In genomic region chr15:72269739-72270138, GRCh38 we compare ENCODE assay signal across 18 cellular contexts. TPM values are rescaled to one million over a fixed set of nuclear protein-coding genes. Genes with fewer than 3 reads are reported as not detected.
DNase-seq lines count a peak whose midpoint lies in the region; ATAC-seq and TF ChIP-seq lines count a peak whose summit lies in the region.
"Had no signal": no experiment of that assay in that cellular context is flagged by ENCODE, and none has a peak within 500 bp of the region (broad histone marks: within the 10 kb centered on the region; RNA-seq: fewer than 3 reads in every experiment).

No MANE protein-coding gene starts in this region.

- H3K36me3 ChIP-seq in DND-41 (ENCODE audit: insufficient read depth, low read length): peaks cover 53% of the 10 kb centered on the region

- CTCF ChIA-PET in CD4-positive, alpha-beta T cell (lab: Charles Lee): interaction anchor here (0.7 kb wide), 1 partner anchor 42 kb away, joined by 3 read pairs; no protein-coding TSS in a partner anchor
- CTCF ChIA-PET in activated CD4-positive, alpha-beta memory T cell treated with anti-CD3 and anti-CD28 coated beads, Interleukin-2, amount 10 ng/mL, durations not matched to agents 7 days and 5 days (lab: Charles Lee): no interaction called here

- no peak overlapping the region for H3K4me3 ChIP-seq in DND-41 (ENCODE audit: low read depth in 1 of 2, low read length in 2 of 2)
- H3K4me3 ChIP-seq: A549 had no signal

- H3K27me3 Mint-ChIP-seq in CD4-positive, alpha-beta T cell: no peaks in the 10 kb centered on the region
- H3K27me3 Mint-ChIP-seq in activated T-helper 17 cell treated with anti-CD3 and anti-CD28 coated beads, Interleukin-2, amount 50 U/mL, for 72 hours: no peaks in the 10 kb centered on the region
- H3K27me3 Mint-ChIP-seq in nephron (ENCODE audit: low read depth): no peaks in the 10 kb centered on the region
- no peaks in the 10 kb centered on the region for H3K27me3 Mint-ChIP-seq in activated CD4-positive, alpha-beta memory T cell treated with anti-CD3 and anti-CD28 coated beads, Interleukin-2, amount 10 ng/mL, durations not matched to agents 7 days and 5 days

- no peak overlapping the region for H2AFZ ChIP-seq in DND-41 (ENCODE audit: low read depth, low read length)
- H2AFZ ChIP-seq: GM23248 had no signal

- intact Hi-C loops in CD4-positive, alpha-beta T cell (cut with DNase I, micrococcal nuclease): loop anchor here (5.0 to 10.0 kb wide), 7 partner anchors 72 to 1365 kb away; partner anchors contain the start of genes HEXA (in 2 of the 2), ARIH1 (in 1 of the 2), BBS4 (in 1 of the 2) and GRAMD2A (in 1 of the 2)

- H3K4me2 ChIP-seq in DND-41 (ENCODE audit: insufficient read depth, low read length): peak overlapping the region; percentile 28; the same call in 1 of the 2 replicates

- TF ChIP-seq CTCF in CD4-positive, alpha-beta T cell (IDR thresholded peaks at IDR 0.05): no peak
- TF ChIP-seq CTCF in DND-41 (IDR thresholded peaks at IDR 0.05; ENCODE audit: borderline replicate concordance, extremely low read depth, low read length, poor library complexity, severe bottlenecking) (no peak), nephron (IDR thresholded peaks at IDR 0.05; ENCODE audit: unreplicated experiment in 3 of 3) (no peak)

- H3K4me1 ChIP-seq in DND-41 (ENCODE audit: insufficient read depth, low read length): peaks cover 32% of the 10 kb centered on the region
- H3K4me1 ChIP-seq: BE2C had no signal

- no peak overlapping the region for H3K27ac ChIP-seq in CD4-positive, alpha-beta T cell (ENCODE audit: low read depth, low read length)
- no peak overlapping the region for H3K27ac ChIP-seq in DND-41 (ENCODE audit: low read length)
- H3K27ac ChIP-seq: A549, C4-2B, GM23248 had no signal

- peak overlapping the region; percentile 52 for H3K4me3 Mint-ChIP-seq in CD4-positive, alpha-beta T cell
- H3K4me3 Mint-ChIP-seq in activated T-helper 17 cell treated with anti-CD3 and anti-CD28 coated beads, Interleukin-2, amount 50 U/mL, for 72 hours: peak overlapping the region; percentile 93
- H3K4me3 Mint-ChIP-seq in nephron: peak overlapping the region; percentile 57 to 96 (median 93)
- H3K4me3 Mint-ChIP-seq in activated CD4-positive, alpha-beta memory T cell treated with anti-CD3 and anti-CD28 coated beads, Interleukin-2, amount 10 ng/mL, durations not matched to agents 7 days and 5 days: no peak overlapping the region

- peak overlapping the region; percentile 93 for H3K27ac Mint-ChIP-seq in CD4-positive, alpha-beta T cell
- peak overlapping the region; percentile 92 for H3K27ac Mint-ChIP-seq in activated T-helper 17 cell treated with anti-CD3 and anti-CD28 coated beads, Interleukin-2, amount 50 U/mL, for 72 hours
- H3K27ac Mint-ChIP-seq in nephron: no peak overlapping the region
- no peak overlapping the region for H3K27ac Mint-ChIP-seq in activated CD4-positive, alpha-beta memory T cell treated with anti-CD3 and anti-CD28 coated beads, Interleukin-2, amount 10 ng/mL, durations not matched to agents 7 days and 5 days

- H3K4me1 Mint-ChIP-seq in CD4-positive, alpha-beta T cell (ENCODE audit: low read depth): peaks cover 42% of the 10 kb centered on the region
- H3K4me1 Mint-ChIP-seq in activated T-helper 17 cell treated with anti-CD3 and anti-CD28 coated beads, Interleukin-2, amount 50 U/mL, for 72 hours: peaks cover 27% of the 10 kb centered on the region
- peaks cover 27% of the 10 kb centered on the region for H3K4me1 Mint-ChIP-seq in nephron
- peaks cover 38% of the 10 kb centered on the region for H3K4me1 Mint-ChIP-seq in activated CD4-positive, alpha-beta memory T cell treated with anti-CD3 and anti-CD28 coated beads, Interleukin-2, amount 10 ng/mL, durations not matched to agents 7 days and 5 days

- peaks cover 44% of the 10 kb centered on the region for H3K79me2 ChIP-seq in DND-41 (ENCODE audit: insufficient read depth, low read length)

- peaks cover 54% of the 10 kb centered on the region for H3K36me3 Mint-ChIP-seq in CD4-positive, alpha-beta T cell (ENCODE audit: low read depth)
- peaks cover 65% of the 10 kb centered on the region for H3K36me3 Mint-ChIP-seq in activated T-helper 17 cell treated with anti-CD3 and anti-CD28 coated beads, Interleukin-2, amount 50 U/mL, for 72 hours (ENCODE audit: low read depth)
- peaks cover 42% of the 10 kb centered on the region for H3K36me3 Mint-ChIP-seq in nephron (ENCODE audit: low read depth)
- H3K36me3 Mint-ChIP-seq in activated CD4-positive, alpha-beta memory T cell treated with anti-CD3 and anti-CD28 coated beads, Interleukin-2, amount 10 ng/mL, durations not matched to agents 7 days and 5 days (ENCODE audit: low read depth): peaks cover 33% of the 10 kb centered on the region

- POLR2A ChIA-PET in CD4-positive, alpha-beta T cell (lab: Charles Lee): interaction anchor here (1.7 kb wide), 1 partner anchor 37 kb away, joined by 5 read pairs; no protein-coding TSS in a partner anchor
- POLR2A ChIA-PET in activated CD4-positive, alpha-beta memory T cell treated with anti-CD3 and anti-CD28 coated beads, Interleukin-2, amount 10 ng/mL, durations not matched to agents 7 days and 5 days (lab: Charles Lee): interaction anchor here (3.1 kb wide), 1 partner anchor 42 kb away, joined by 12 read pairs; no protein-coding TSS in a partner anchor

- H4K20me1 ChIP-seq in DND-41 (ENCODE audit: insufficient read depth, low read length): no peaks in the 10 kb centered on the region; the same call in 1 of the 2 replicates

- DNase-seq in CD4-positive, alpha-beta T cell: no peak
- DNase-seq in DND-41: no peak
- no peak for DNase-seq in MV-4-11 (lab: John Stamatoyannopoulos, UW)
- DNase-seq in anterior cingulate cortex (lab: John Stamatoyannopoulos, UW): no peak
- DNase-seq in activated CD4-positive, alpha-beta memory T cell treated with anti-CD3 and anti-CD28 coated beads, Interleukin-2, amount 10 ng/mL, durations not matched to agents 7 days and 5 days: no peak
- DNase-seq: BE2C; CD8-positive, alpha-beta T cell; COR-L47; DMS153; DMS79 treated with DMSO at 0.1 percent for 48 hours; GDM1; GM23248 had no signal

- H3K27me3 ChIP-seq in CD4-positive, alpha-beta T cell (ENCODE audit: control insufficient read depth, insufficient read depth, low read length): no peaks in the 10 kb centered on the region
- H3K27me3 ChIP-seq in DND-41 (ENCODE audit: insufficient read depth, low read length, poor library complexity): no peaks in the 10 kb centered on the region
- H3K27me3 ChIP-seq: BE2C had no signal

- ATAC-seq in CD4-positive, alpha-beta T cell (ENCODE audit: poor library complexity): no peak
- ATAC-seq in DND-41 (ENCODE audit: insufficient read depth, low read depth) (no peak), GM19324 (IDR thresholded peaks at IDR 0.05; ENCODE audit: low FRiP score, unreplicated experiment) (no peak)
- no peak for ATAC-seq in activated T-helper 17 cell treated with anti-CD3 and anti-CD28 coated beads, Interleukin-2, amount 50 U/mL, for 72 hours (replicated peaks)
- ATAC-seq: A549; CD8-positive, alpha-beta T cell; HCT116 had no signal

- H3K9me3 Mint-ChIP-seq in CD4-positive, alpha-beta T cell: no peaks in the 10 kb centered on the region
- H3K9me3 Mint-ChIP-seq in activated T-helper 17 cell treated with anti-CD3 and anti-CD28 coated beads, Interleukin-2, amount 50 U/mL, for 72 hours: no peaks in the 10 kb centered on the region
- H3K9me3 Mint-ChIP-seq in nephron: no peaks in the 10 kb centered on the region
- H3K9me3 Mint-ChIP-seq in activated CD4-positive, alpha-beta memory T cell treated with anti-CD3 and anti-CD28 coated beads, Interleukin-2, amount 10 ng/mL, durations not matched to agents 7 days and 5 days: no peaks in the 10 kb centered on the region
- H3K9me3 Mint-ChIP-seq: CD8-positive, alpha-beta T cell had no signal

- H3K9ac ChIP-seq in DND-41 (ENCODE audit: low read depth, low read length): no peak overlapping the region
- H3K9ac ChIP-seq: GM23248 had no signal

- H3K9me3 ChIP-seq in CD4-positive, alpha-beta T cell (ENCODE audit: control insufficient read depth, low read length): no peaks in the 10 kb centered on the region
- H3K9me3 ChIP-seq in DND-41 (ENCODE audit: insufficient read depth, low read length, severe bottlenecking): no peaks in the 10 kb centered on the region
- H3K9me3 ChIP-seq: A549, BE2C had no signal

RNA-seq across cellular contexts. Expression of gene PARP6, which starts 2.6 kb away (rescaled TPM):
- total RNA-seq in CD4-positive, alpha-beta T cell: 100 to 1,000 TPM; 128 to 133 TPM
- total RNA-seq in activated T-helper 17 cell treated with anti-CD3 and anti-CD28 coated beads, Interleukin-2, amount 50 U/mL, for 72 hours: 10 to 100 TPM; 46.2 to 81.0 TPM
- total RNA-seq in activated CD4-positive, alpha-beta memory T cell treated with anti-CD3 and anti-CD28 coated beads, Interleukin-2, amount 10 ng/mL, durations not matched to agents 7 days and 5 days: 10 to 100 TPM; 58.8 to 65.0 TPM

RNA-seq across cellular contexts. Expression of gene PKM, which starts 38.7 kb away (rescaled TPM):
- total RNA-seq in CD4-positive, alpha-beta T cell: 100 to 1,000 TPM; 202 to 203 TPM
- 1,000 to 10,000 TPM; 2,571 to 3,146 TPM for total RNA-seq in activated T-helper 17 cell treated with anti-CD3 and anti-CD28 coated beads, Interleukin-2, amount 50 U/mL, for 72 hours
- 1,000 to 10,000 TPM; 1,064 to 1,081 TPM for total RNA-seq in activated CD4-positive, alpha-beta memory T cell treated with anti-CD3 and anti-CD28 coated beads, Interleukin-2, amount 10 ng/mL, durations not matched to agents 7 days and 5 days

RNA-seq across cellular contexts. Expression of gene CELF6, which starts 50.2 kb away (rescaled TPM):
- 1 to 10 TPM; 2.4 TPM for total RNA-seq in CD4-positive, alpha-beta T cell
- 1 to 10 TPM in 1 of 2 donors, under 1 TPM in 1; 0.52 to 1.0 TPM for total RNA-seq in activated T-helper 17 cell treated with anti-CD3 and anti-CD28 coated beads, Interleukin-2, amount 50 U/mL, for 72 hours
- under 1 TPM; 0.18 to 0.58 TPM for total RNA-seq in activated CD4-positive, alpha-beta memory T cell treated with anti-CD3 and anti-CD28 coated beads, Interleukin-2, amount 10 ng/mL, durations not matched to agents 7 days and 5 days

Comparison
In these comparisons a context has a peak if more than half of its experiments do, and no peak if none do; other contexts are left out.
1. H3K27ac Mint-ChIP-seq: peak in CD4-positive, alpha-beta T cell (single experiment) and activated T-helper 17 cell treated with anti-CD3 and anti-CD28 coated beads, Interleukin-2, amount 50 U/mL, for 72 hours (single experiment); none in nephron (0 of 3) and activated CD4-positive, alpha-beta memory T cell treated with anti-CD3 and anti-CD28 coated beads, Interleukin-2, amount 10 ng/mL, durations not matched to agents 7 days and 5 days (single experiment).
2. RNA of gene PKM, which starts 38.7 kb away (total RNA-seq): 2,571 to 3,146 TPM in activated T-helper 17 cell treated with anti-CD3 and anti-CD28 coated beads, Interleukin-2, amount 50 U/mL, for 72 hours and 1,064 to 1,081 TPM in activated CD4-positive, alpha-beta memory T cell treated with anti-CD3 and anti-CD28 coated beads, Interleukin-2, amount 10 ng/mL, durations not matched to agents 7 days and 5 days; 202 to 203 TPM in CD4-positive, alpha-beta T cell; every median in the first group is over 4 times any median in the second.